ENCODE assay signal across 21 cellular contexts in genomic region chr10:97361050-97361901, GRCh38. TPM values are rescaled to one million over a fixed set of nuclear protein-coding genes. Genes with fewer than 3 reads are reported as not detected.
DNase-seq lines count a peak whose midpoint lies in the region; ATAC-seq and TF ChIP-seq lines count a peak whose summit lies in the region.
"Had no signal": no experiment of that assay in that cellular context is flagged by ENCODE, and none has a peak within 500 bp of the region (broad histone marks: within the 10 kb centered on the region; RNA-seq: fewer than 3 reads in every experiment).

No MANE protein-coding gene starts in this region.

- no peak overlapping the region for H2BK12ac ChIP-seq in neuronal stem cell (ENCODE audit: low read length)

- H3K27me3 ChIP-seq in HL-60 (ENCODE audit: insufficient read depth, poor library complexity, severe bottlenecking) (no peaks in the 10 kb centered on the region), neuronal stem cell (ENCODE audit: control insufficient read depth in 3 of 3, insufficient read depth in 3 of 3, low read depth in 1 of 3, low read length in 3 of 3) (no peaks in the 10 kb centered on the region)

- ATAC-seq in GM18519 (IDR thresholded peaks at IDR 0.05; ENCODE audit: low FRiP score, unreplicated experiment) = no peak
- ATAC-seq: activated CD8-positive, alpha-beta T cell treated with anti-CD3 and anti-CD28 coated beads, Interleukin-2, amount 10 ng/mL, durations not matched to agents 7 days and 5 days had no signal

- H3K23ac ChIP-seq in neuronal stem cell (ENCODE audit: low read depth, low read length, poor library complexity) = no peak overlapping the region

- no peak for DNase-seq in CD14-positive monocyte (ENCODE audit: low spot score)
- DNase-seq in HL-60 (ENCODE audit: low read depth in 1 of 2, low spot score in 1 of 2) = no peak
- peak; percentile 74 for DNase-seq in dermis blood vessel endothelial cell
- DNase-seq in neuronal stem cell (ENCODE audit: low spot score) = no peak
- DNase-seq in erythroblast (lab: John Stamatoyannopoulos, UW) = no peak
- no peak for DNase-seq in lower leg skin (ENCODE audit: low spot score in 2 of 2)
- DNase-seq: activated CD8-positive, alpha-beta T cell treated with anti-CD3 and anti-CD28 coated beads, Interleukin-2, amount 10 ng/mL, durations not matched to agents 7 days and 5 days; anterior cingulate cortex; CD8-positive, alpha-beta memory T cell; effector CD4-positive, alpha-beta T cell; glutamatergic neuron; Karpas-422; NCI-H1417 treated with DMSO at 0.1 percent for 48 hours; NCI-H2081 treated with DMSO at 0.1 percent for 48 hours; NCI-H226; NCI-H526 treated with DMSO at 0.1 percent for 48 hours; SHP77; stimulated activated CD4-positive, alpha-beta T cell treated with anti-CD3 and anti-CD28 coated beads, Interleukin-4, amount 100 ng/mL, for 24 hours had no signal

- no peak overlapping the region for H3K9ac ChIP-seq in neuronal stem cell (ENCODE audit: low read depth, low read length, poor library complexity)

- H2AK5ac ChIP-seq in neuronal stem cell (ENCODE audit: low read depth, low read length) = no peak overlapping the region

- no peak for TF ChIP-seq POLR2A in erythroblast (IDR thresholded peaks at IDR 0.05; ENCODE audit: low read length)
- no peak for TF ChIP-seq POLR2A in lower leg skin (IDR thresholded peaks at IDR 0.05)

- TF ChIP-seq CTCF in CD14-positive monocyte (IDR thresholded peaks at IDR 0.05) (no peak), HL-60 (IDR thresholded peaks at IDR 0.05; ENCODE audit: insufficient read depth, low read length) (no peak), lower leg skin (IDR thresholded peaks at IDR 0.05) (no peak)

- peaks cover 99% of the 10 kb centered on the region for H3K4me1 Mint-ChIP-seq in CD14-positive monocyte
- H3K4me1 Mint-ChIP-seq: activated naive CD4-positive, alpha-beta T cell treated with anti-CD3 and anti-CD28 coated beads, Interleukin-2, amount 50 U/mL, for 24 hours had no signal

- no peak overlapping the region for H4K91ac ChIP-seq in neuronal stem cell (ENCODE audit: low read depth, low read length, poor library complexity)

- no CpG with 5 or more reads among the region's 19 CpGs for WGBS in neuronal stem cell (ENCODE audit: extremely low coverage in 2 of 2, insufficient read length in 2 of 2, insufficient replicate concordance in 1 of 2), 2 donors
- WGBS in lower leg skin, 2 donors = 86 to 90% methylated on average over 19 of the region's 19 CpGs

- H3K4me2 ChIP-seq in neuronal stem cell (ENCODE audit: insufficient read depth, low read length, poor library complexity, severe bottlenecking) = no peak overlapping the region

- no peak overlapping the region for H2BK5ac ChIP-seq in neuronal stem cell (ENCODE audit: low read length)

- H3K27ac ChIP-seq in HL-60 (replicated peaks) (peak overlapping the region; percentile 24), neuronal stem cell (replicated peaks; ENCODE audit: low read length) (no peak overlapping the region)

- no peak overlapping the region for H3K18ac ChIP-seq in neuronal stem cell (ENCODE audit: low read length)

- peaks cover 38 to 86% of the 10 kb centered on the region in 2 donors for H3K36me3 ChIP-seq in neuronal stem cell (replicated peaks in 1 of 2; ENCODE audit: control insufficient read depth in 2 of 2, insufficient read depth in 2 of 2, low read length in 2 of 2)

- peaks cover 0 to 6% (median 1%) of the 10 kb centered on the region in 3 donors for H3K27me3 Mint-ChIP-seq in CD14-positive monocyte (ENCODE audit: low read depth in 3 of 3)
- H3K27me3 Mint-ChIP-seq: activated naive CD4-positive, alpha-beta T cell treated with anti-CD3 and anti-CD28 coated beads, Interleukin-2, amount 50 U/mL, for 24 hours; CD8-positive, alpha-beta memory T cell had no signal

- no peaks in the 10 kb centered on the region for H3K4me1 ChIP-seq in neuronal stem cell (ENCODE audit: control insufficient read depth in 2 of 2, insufficient read depth in 1 of 2, low read depth in 1 of 2, low read length in 2 of 2)

- H3K79me1 ChIP-seq in neuronal stem cell (ENCODE audit: low read depth, low read length) = peaks cover 3% of the 10 kb centered on the region

- peak overlapping the region; percentile 41 to 89 (median 76) for H3K27ac Mint-ChIP-seq in CD14-positive monocyte
- H3K27ac Mint-ChIP-seq: activated CD8-positive, alpha-beta T cell treated with anti-CD3 and anti-CD28 coated beads, Interleukin-2, amount 10 ng/mL, durations not matched to agents 7 days and 5 days; activated naive CD4-positive, alpha-beta T cell treated with anti-CD3 and anti-CD28 coated beads, Interleukin-2, amount 50 U/mL, for 24 hours; activated T-helper 2 cell treated with anti-CD3 and anti-CD28 coated beads, Interferon-gamma antibody, Interleukin-2, Interleukin-4, amounts not matched to agents 10 μg/mL and 5 μg/mL and 100 μg/mL, durations not matched to agents 14 hours and 24 hours and 36 hours had no signal

- no peak overlapping the region for H2BK120ac ChIP-seq in neuronal stem cell (ENCODE audit: low read depth, low read length)

- H3K14ac ChIP-seq in neuronal stem cell (ENCODE audit: low read length) = peak overlapping the region; percentile 25

- H3K4me3 ChIP-seq in HL-60 (replicated peaks; ENCODE audit: insufficient read depth, low read length) (no peak overlapping the region), neuronal stem cell (ENCODE audit: low read length in 2 of 2) (no peak overlapping the region), lower leg skin (ENCODE audit: low read depth, poor library complexity, severe bottlenecking) (no peak overlapping the region)

- H3K4ac ChIP-seq in neuronal stem cell (ENCODE audit: low read length) = no peak overlapping the region

- intact Hi-C loops in CD14-positive monocyte (cut with micrococcal nuclease) = no loop called here
- intact Hi-C loops in lower leg skin (cut with DNase I; ENCODE audit: low total_unique reads) = no loop called here

- H4K8ac ChIP-seq in neuronal stem cell (ENCODE audit: low read depth, low read length) = no peak overlapping the region

- no peak overlapping the region for H2AFZ ChIP-seq in neuronal stem cell (ENCODE audit: low read length)

- peak overlapping the region; percentile 54 to 55 for H3K4me3 Mint-ChIP-seq in CD14-positive monocyte
- H3K4me3 Mint-ChIP-seq: activated CD8-positive, alpha-beta T cell treated with anti-CD3 and anti-CD28 coated beads, Interleukin-2, amount 10 ng/mL, durations not matched to agents 7 days and 5 days; activated naive CD4-positive, alpha-beta T cell treated with anti-CD3 and anti-CD28 coated beads, Interleukin-2, amount 50 U/mL, for 24 hours had no signal

- H3K9me3 ChIP-seq in neuronal stem cell (replicated peaks in 1 of 2; ENCODE audit: control insufficient read depth in 2 of 2, insufficient read depth in 1 of 2, low read depth in 1 of 2, low read length in 2 of 2) = no peaks in the 10 kb centered on the region

- H2BK15ac ChIP-seq in neuronal stem cell (ENCODE audit: low read length) = no peak overlapping the region

- peaks cover 77 to 96% of the 10 kb centered on the region in 2 donors for H3K36me3 Mint-ChIP-seq in CD14-positive monocyte

- H3K9me3 Mint-ChIP-seq in CD14-positive monocyte = peaks cover 0 to 3% (median 0%) of the 10 kb centered on the region in 7 donors
- H3K9me3 Mint-ChIP-seq: activated naive CD4-positive, alpha-beta T cell treated with anti-CD3 and anti-CD28 coated beads, Interleukin-2, amount 50 U/mL, for 24 hours; activated T-helper 2 cell treated with anti-CD3 and anti-CD28 coated beads, Interferon-gamma antibody, Interleukin-2, Interleukin-4, amounts not matched to agents 10 μg/mL and 5 μg/mL and 100 μg/mL, durations not matched to agents 14 hours and 24 hours and 36 hours; CD8-positive, alpha-beta memory T cell had no signal

RNA-seq across cellular contexts. Expression of gene FRAT2, which starts 26.7 kb away (rescaled TPM):
- 10 to 100 TPM; 29.4 to 62.4 TPM for polyA plus RNA-seq in CD14-positive monocyte
- total RNA-seq in dermis blood vessel endothelial cell (17.1 and 28.8 TPM in 2 replicates), lower leg skin (10 to 100 TPM; 40.9 to 62.0 (median 57.7) TPM)
- 6.9 TPM for polyA plus RNA-seq in neuronal stem cell (2013, experiment 1 of 2)
- 7.3 TPM for polyA plus RNA-seq in neuronal stem cell (2013, experiment 2 of 2)

RNA-seq across cellular contexts. Expression of gene RRP12, which starts 39.9 kb away (rescaled TPM):
- polyA plus RNA-seq in CD14-positive monocyte = 10 to 100 TPM; 31.0 to 44.3 TPM
- total RNA-seq in dermis blood vessel endothelial cell (10.4 and 20.3 TPM in 2 replicates), lower leg skin (10 to 100 TPM; 14.6 to 30.9 (median 22.6) TPM)
- 10.3 TPM for polyA plus RNA-seq in neuronal stem cell (2013, experiment 1 of 2)
- 9.5 TPM for polyA plus RNA-seq in neuronal stem cell (2013, experiment 2 of 2)

RNA-seq across cellular contexts. Expression of gene FRAT1, which starts 42.2 kb away (rescaled TPM):
- 10 to 100 TPM; 17.0 to 34.4 TPM for polyA plus RNA-seq in CD14-positive monocyte
- 5.4 and 6.6 TPM in 2 replicates for total RNA-seq in dermis blood vessel endothelial cell
- polyA plus RNA-seq in neuronal stem cell (2013, experiment 1 of 2) = 1.8 TPM
- 1.8 TPM for polyA plus RNA-seq in neuronal stem cell (2013, experiment 2 of 2)
- total RNA-seq in lower leg skin = 10 to 100 TPM in 2 of 4 donors, 1 to 10 TPM in 2; 4.6 to 16.9 (median 9.4) TPM
